In genomic region chr2:8481463-8482009, GRCh38 we compare ENCODE assay signal across 8 cellular contexts.
DNase-seq lines count a peak whose midpoint lies in the region; ATAC-seq lines count a peak whose summit lies in the region.

No MANE protein-coding gene starts in this region.

- H3K36me3 Mint-ChIP-seq in activated CD4-positive, alpha-beta memory T cell treated with anti-CD3 and anti-CD28 coated beads for 36 hours: peaks cover 3% of the 10 kb centered on the region
- no peaks in the 10 kb centered on the region for H3K36me3 Mint-ChIP-seq in stimulated activated memory B cell treated with anti-CD40 and anti-IgM and Interleukin-4, amounts not matched to agents 10 μg/mL and 1 μg/mL and 100 μg/mL, for 72 hours

- peak; percentile 26 for ATAC-seq in HG03097 (IDR thresholded peaks at IDR 0.05; ENCODE audit: low FRiP score, unreplicated experiment)
- peak; percentile 68 for ATAC-seq in stimulated activated memory B cell treated with anti-CD40 and anti-IgM and Interleukin-4, amounts not matched to agents 10 μg/mL and 1 μg/mL and 100 μg/mL, for 72 hours

- intact Hi-C loops in activated CD4-positive, alpha-beta memory T cell treated with anti-CD3 and anti-CD28 coated beads for 36 hours (cut with micrococcal nuclease): loop anchor here (1.0 to 10.0 kb wide), 7 partner anchors 9 to 549 kb away; no protein-coding TSS in a partner anchor

- peak; percentile 73 for DNase-seq in activated effector memory CD4-positive, alpha-beta T cell treated with anti-CD3 and anti-CD28 coated beads, Interleukin-2, amount 50 U/mL, for 16 hours
- no peak for DNase-seq in activated effector memory CD4-positive, alpha-beta T cell treated with Interleukin-2 at 50 U/mL for 16 hours
- DNase-seq in activated CD4-positive, alpha-beta memory T cell treated with anti-CD3 and anti-CD28 coated beads for 36 hours: peak; percentile 73
- no peak for DNase-seq in effector CD8-positive, alpha-beta T cell (lab: John Stamatoyannopoulos, UW)
- DNase-seq in NCI-H82 (lab: John Stamatoyannopoulos, UW) (no peak), RKO (ENCODE audit: low spot score) (no peak)

- peak overlapping the region; percentile 73 for H3K27ac Mint-ChIP-seq in activated CD4-positive, alpha-beta memory T cell treated with anti-CD3 and anti-CD28 coated beads for 36 hours
- H3K27ac Mint-ChIP-seq in stimulated activated memory B cell treated with anti-CD40 and anti-IgM and Interleukin-4, amounts not matched to agents 10 μg/mL and 1 μg/mL and 100 μg/mL, for 72 hours: no peak overlapping the region

- no peak overlapping the region for H3K4me3 Mint-ChIP-seq in activated CD4-positive, alpha-beta memory T cell treated with anti-CD3 and anti-CD28 coated beads for 36 hours
- no peak overlapping the region for H3K4me3 Mint-ChIP-seq in stimulated activated memory B cell treated with anti-CD40 and anti-IgM and Interleukin-4, amounts not matched to agents 10 μg/mL and 1 μg/mL and 100 μg/mL, for 72 hours

- no peaks in the 10 kb centered on the region for H3K9me3 Mint-ChIP-seq in activated CD4-positive, alpha-beta memory T cell treated with anti-CD3 and anti-CD28 coated beads for 36 hours
- no peaks in the 10 kb centered on the region for H3K9me3 Mint-ChIP-seq in stimulated activated memory B cell treated with anti-CD40 and anti-IgM and Interleukin-4, amounts not matched to agents 10 μg/mL and 1 μg/mL and 100 μg/mL, for 72 hours

- H3K4me1 Mint-ChIP-seq in activated CD4-positive, alpha-beta memory T cell treated with anti-CD3 and anti-CD28 coated beads for 36 hours (ENCODE audit: low read depth): peaks cover 88% of the 10 kb centered on the region
- peaks cover 54% of the 10 kb centered on the region for H3K4me1 Mint-ChIP-seq in stimulated activated memory B cell treated with anti-CD40 and anti-IgM and Interleukin-4, amounts not matched to agents 10 μg/mL and 1 μg/mL and 100 μg/mL, for 72 hours

- no peaks in the 10 kb centered on the region for H3K27me3 Mint-ChIP-seq in activated CD4-positive, alpha-beta memory T cell treated with anti-CD3 and anti-CD28 coated beads for 36 hours
- H3K27me3 Mint-ChIP-seq in stimulated activated memory B cell treated with anti-CD40 and anti-IgM and Interleukin-4, amounts not matched to agents 10 μg/mL and 1 μg/mL and 100 μg/mL, for 72 hours: peaks cover 58% of the 10 kb centered on the region

- POLR2A ChIA-PET in activated CD4-positive, alpha-beta memory T cell treated with anti-CD3 and anti-CD28 coated beads for 36 hours (lab: Charles Lee): interaction anchor here (0.6 to 3.4 kb wide), 10 partner anchors 9 to 634 kb away, joined by 3 to 33 read pairs (median 8); partner anchors contain the start of gene ID2

- CTCF ChIA-PET in activated CD4-positive, alpha-beta memory T cell treated with anti-CD3 and anti-CD28 coated beads for 36 hours (lab: Charles Lee): interaction anchor here (0.8 to 2.9 kb wide), 6 partner anchors 9 to 200 kb away, joined by 3 to 20 read pairs (median 3); partner anchors contain the start of gene ID2

Comparison
In these comparisons a context has a peak if more than half of its experiments do, and no peak if none do; other contexts are left out.
1. DNase-seq: peak in activated effector memory CD4-positive, alpha-beta T cell treated with anti-CD3 and anti-CD28 coated beads, Interleukin-2, amount 50 U/mL, for 16 hours (single experiment) and activated CD4-positive, alpha-beta memory T cell treated with anti-CD3 and anti-CD28 coated beads for 36 hours (single experiment); none in activated effector memory CD4-positive, alpha-beta T cell treated with Interleukin-2 at 50 U/mL for 16 hours (single experiment), effector CD8-positive, alpha-beta T cell (single experiment), NCI-H82 (single experiment) and RKO (single experiment).